Comparison of ENCODE assay signal across 1 cellular context in genomic region chr2:112645396-112646101, GRCh38.
TF ChIP-seq lines count a peak whose summit lies in the region.

A gene with protein sequence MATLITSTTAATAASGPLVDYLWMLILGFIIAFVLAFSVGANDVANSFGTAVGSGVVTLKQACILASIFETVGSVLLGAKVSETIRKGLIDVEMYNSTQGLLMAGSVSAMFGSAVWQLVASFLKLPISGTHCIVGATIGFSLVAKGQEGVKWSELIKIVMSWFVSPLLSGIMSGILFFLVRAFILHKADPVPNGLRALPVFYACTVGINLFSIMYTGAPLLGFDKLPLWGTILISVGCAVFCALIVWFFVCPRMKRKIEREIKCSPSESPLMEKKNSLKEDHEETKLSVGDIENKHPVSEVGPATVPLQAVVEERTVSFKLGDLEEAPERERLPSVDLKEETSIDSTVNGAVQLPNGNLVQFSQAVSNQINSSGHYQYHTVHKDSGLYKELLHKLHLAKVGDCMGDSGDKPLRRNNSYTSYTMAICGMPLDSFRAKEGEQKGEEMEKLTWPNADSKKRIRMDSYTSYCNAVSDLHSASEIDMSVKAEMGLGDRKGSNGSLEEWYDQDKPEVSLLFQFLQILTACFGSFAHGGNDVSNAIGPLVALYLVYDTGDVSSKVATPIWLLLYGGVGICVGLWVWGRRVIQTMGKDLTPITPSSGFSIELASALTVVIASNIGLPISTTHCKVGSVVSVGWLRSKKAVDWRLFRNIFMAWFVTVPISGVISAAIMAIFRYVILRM (plus strand): TSS chr2:112645939. CDS start chr2:112646829, 890 bp downstream.

TF ChIP-seq in K562, 482 proteins besides CTCF, POLR2A, EP300 and RAD21 (continued from another document and continues in another):
- TF ChIP-seq ZNF609 (CRISPR knock-in tag; IDR thresholded peaks at IDR 0.05; ENCODE audit: borderline replicate concordance): no peak
- no peak for TF ChIP-seq E2F8 (IDR thresholded peaks at IDR 0.05; ENCODE audit: low read depth, partially characterized antibody)
- TF ChIP-seq ATF1 (CRISPR knock-in tag; IDR thresholded peaks at IDR 0.05): no peak
- peak; percentile 89 for TF ChIP-seq ATF1 (tag; IDR thresholded peaks at IDR 0.05)
- no peak for TF ChIP-seq MEIS2 (IDR thresholded peaks at IDR 0.05; ENCODE audit: partially characterized antibody)
- TF ChIP-seq, protein P1, sequence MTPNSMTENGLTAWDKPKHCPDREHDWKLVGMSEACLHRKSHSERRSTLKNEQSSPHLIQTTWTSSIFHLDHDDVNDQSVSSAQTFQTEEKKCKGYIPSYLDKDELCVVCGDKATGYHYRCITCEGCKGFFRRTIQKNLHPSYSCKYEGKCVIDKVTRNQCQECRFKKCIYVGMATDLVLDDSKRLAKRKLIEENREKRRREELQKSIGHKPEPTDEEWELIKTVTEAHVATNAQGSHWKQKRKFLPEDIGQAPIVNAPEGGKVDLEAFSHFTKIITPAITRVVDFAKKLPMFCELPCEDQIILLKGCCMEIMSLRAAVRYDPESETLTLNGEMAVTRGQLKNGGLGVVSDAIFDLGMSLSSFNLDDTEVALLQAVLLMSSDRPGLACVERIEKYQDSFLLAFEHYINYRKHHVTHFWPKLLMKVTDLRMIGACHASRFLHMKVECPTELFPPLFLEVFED (CRISPR knock-in tag; conservative IDR thresholded peaks at IDR 0.05): no peak
- TF ChIP-seq ZSCAN32 (CRISPR knock-in tag; IDR thresholded peaks at IDR 0.05): no peak
- TF ChIP-seq, protein P2, sequence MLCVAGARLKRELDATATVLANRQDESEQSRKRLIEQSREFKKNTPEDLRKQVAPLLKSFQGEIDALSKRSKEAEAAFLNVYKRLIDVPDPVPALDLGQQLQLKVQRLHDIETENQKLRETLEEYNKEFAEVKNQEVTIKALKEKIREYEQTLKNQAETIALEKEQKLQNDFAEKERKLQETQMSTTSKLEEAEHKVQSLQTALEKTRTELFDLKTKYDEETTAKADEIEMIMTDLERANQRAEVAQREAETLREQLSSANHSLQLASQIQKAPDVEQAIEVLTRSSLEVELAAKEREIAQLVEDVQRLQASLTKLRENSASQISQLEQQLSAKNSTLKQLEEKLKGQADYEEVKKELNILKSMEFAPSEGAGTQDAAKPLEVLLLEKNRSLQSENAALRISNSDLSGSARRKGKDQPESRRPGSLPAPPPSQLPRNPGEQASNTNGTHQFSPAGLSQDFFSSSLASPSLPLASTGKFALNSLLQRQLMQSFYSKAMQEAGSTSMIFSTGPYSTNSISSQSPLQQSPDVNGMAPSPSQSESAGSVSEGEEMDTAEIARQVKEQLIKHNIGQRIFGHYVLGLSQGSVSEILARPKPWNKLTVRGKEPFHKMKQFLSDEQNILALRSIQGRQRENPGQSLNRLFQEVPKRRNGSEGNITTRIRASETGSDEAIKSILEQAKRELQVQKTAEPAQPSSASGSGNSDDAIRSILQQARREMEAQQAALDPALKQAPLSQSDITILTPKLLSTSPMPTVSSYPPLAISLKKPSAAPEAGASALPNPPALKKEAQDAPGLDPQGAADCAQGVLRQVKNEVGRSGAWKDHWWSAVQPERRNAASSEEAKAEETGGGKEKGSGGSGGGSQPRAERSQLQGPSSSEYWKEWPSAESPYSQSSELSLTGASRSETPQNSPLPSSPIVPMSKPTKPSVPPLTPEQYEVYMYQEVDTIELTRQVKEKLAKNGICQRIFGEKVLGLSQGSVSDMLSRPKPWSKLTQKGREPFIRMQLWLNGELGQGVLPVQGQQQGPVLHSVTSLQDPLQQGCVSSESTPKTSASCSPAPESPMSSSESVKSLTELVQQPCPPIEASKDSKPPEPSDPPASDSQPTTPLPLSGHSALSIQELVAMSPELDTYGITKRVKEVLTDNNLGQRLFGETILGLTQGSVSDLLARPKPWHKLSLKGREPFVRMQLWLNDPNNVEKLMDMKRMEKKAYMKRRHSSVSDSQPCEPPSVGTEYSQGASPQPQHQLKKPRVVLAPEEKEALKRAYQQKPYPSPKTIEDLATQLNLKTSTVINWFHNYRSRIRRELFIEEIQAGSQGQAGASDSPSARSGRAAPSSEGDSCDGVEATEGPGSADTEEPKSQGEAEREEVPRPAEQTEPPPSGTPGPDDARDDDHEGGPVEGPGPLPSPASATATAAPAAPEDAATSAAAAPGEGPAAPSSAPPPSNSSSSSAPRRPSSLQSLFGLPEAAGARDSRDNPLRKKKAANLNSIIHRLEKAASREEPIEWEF (CRISPR knock-in tag; IDR thresholded peaks at IDR 0.05): no peak
- TF ChIP-seq PRDM10 (IDR thresholded peaks at IDR 0.05; ENCODE audit: partially characterized antibody): no peak
- no peak for TF ChIP-seq ZBED1 (IDR thresholded peaks at IDR 0.05)
- TF ChIP-seq HDAC2 (IDR thresholded peaks at IDR 0.05): peak; percentile 86
- no peak for TF ChIP-seq MCM3 (IDR thresholded peaks at IDR 0.05)
- no peak for TF ChIP-seq CBX5 (IDR thresholded peaks at IDR 0.05; ENCODE audit: borderline replicate concordance, low read depth)
- TF ChIP-seq, protein P3, sequence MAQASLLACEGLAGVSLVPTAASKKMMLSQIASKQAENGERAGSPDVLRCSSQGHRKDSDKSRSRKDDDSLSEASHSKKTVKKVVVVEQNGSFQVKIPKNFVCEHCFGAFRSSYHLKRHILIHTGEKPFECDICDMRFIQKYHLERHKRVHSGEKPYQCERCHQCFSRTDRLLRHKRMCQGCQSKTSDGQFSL (CRISPR knock-in tag; IDR thresholded peaks at IDR 0.05): peak; percentile 95
- TF ChIP-seq, protein P3 (tag; IDR thresholded peaks at IDR 0.05): no peak; a peak in 1 of 4 replicates
- TF ChIP-seq HDAC1 (IDR thresholded peaks at IDR 0.05): peak in 1 of 2 experiments; percentile 91; a peak in 2 of 4 replicates
- TF ChIP-seq L3MBTL2 (IDR thresholded peaks at IDR 0.05): peak; percentile 90
- no peak for TF ChIP-seq ZNF239 (CRISPR knock-in tag; IDR thresholded peaks at IDR 0.05)
- peak; percentile 84 for TF ChIP-seq TAF1 (IDR thresholded peaks at IDR 0.05; ENCODE audit: control insufficient read depth, extremely low read depth, insufficient read depth, low read length, severe bottlenecking)
- TF ChIP-seq, protein P4, sequence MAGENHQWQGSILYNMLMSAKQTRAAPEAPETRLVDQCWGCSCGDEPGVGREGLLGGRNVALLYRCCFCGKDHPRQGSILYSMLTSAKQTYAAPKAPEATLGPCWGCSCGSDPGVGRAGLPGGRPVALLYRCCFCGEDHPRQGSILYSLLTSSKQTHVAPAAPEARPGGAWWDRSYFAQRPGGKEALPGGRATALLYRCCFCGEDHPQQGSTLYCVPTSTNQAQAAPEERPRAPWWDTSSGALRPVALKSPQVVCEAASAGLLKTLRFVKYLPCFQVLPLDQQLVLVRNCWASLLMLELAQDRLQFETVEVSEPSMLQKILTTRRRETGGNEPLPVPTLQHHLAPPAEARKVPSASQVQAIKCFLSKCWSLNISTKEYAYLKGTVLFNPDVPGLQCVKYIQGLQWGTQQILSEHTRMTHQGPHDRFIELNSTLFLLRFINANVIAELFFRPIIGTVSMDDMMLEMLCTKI (IDR thresholded peaks at IDR 0.05; ENCODE audit: partially characterized antibody): no peak
- TF ChIP-seq NR4A1 (CRISPR knock-in tag; IDR thresholded peaks at IDR 0.05): peak; percentile 14; the same call in 1 of the 2 replicates
- no peak for TF ChIP-seq NR4A1 (tag; IDR thresholded peaks at IDR 0.05)
- no peak for TF ChIP-seq ADNP (tag; IDR thresholded peaks at IDR 0.05)
- no peak for TF ChIP-seq PHF20 (IDR thresholded peaks at IDR 0.05; ENCODE audit: partially characterized antibody)
- TF ChIP-seq ZNF696 (CRISPR knock-in tag; conservative IDR thresholded peaks at IDR 0.05): no peak
- TF ChIP-seq XRCC4 (IDR thresholded peaks at IDR 0.05; ENCODE audit: extremely low read depth, insufficient read depth, insufficient read length): no peak
- TF ChIP-seq MBD2 (IDR thresholded peaks at IDR 0.05; ENCODE audit: borderline replicate concordance, low read depth): peak; percentile 38; the same call in 1 of the 2 replicates
- no peak for TF ChIP-seq FUS (optimal IDR thresholded peaks at IDR 0.05; ENCODE audit: low read depth, low read length)
- TF ChIP-seq ZNF184 (CRISPR knock-in tag; IDR thresholded peaks at IDR 0.05): no peak
- TF ChIP-seq FOXK1 (CRISPR knock-in tag; IDR thresholded peaks at IDR 0.05; ENCODE audit: borderline replicate concordance): peak; percentile 65; the same call in 1 of the 2 replicates
- TF ChIP-seq MTA1 (IDR thresholded peaks at IDR 0.05; ENCODE audit: borderline replicate concordance): no peak
- TF ChIP-seq ILK (tag; IDR thresholded peaks at IDR 0.05; ENCODE audit: borderline replicate concordance, low read depth): no peak
- peak; percentile 57; the same call in 1 of the 2 replicates for TF ChIP-seq NR2C1 (IDR thresholded peaks at IDR 0.05)
- TF ChIP-seq NR2C1 (tag; IDR thresholded peaks at IDR 0.05): peak; percentile 77
- TF ChIP-seq RB1 (IDR thresholded peaks at IDR 0.05; ENCODE audit: low read depth): peak; percentile 3; the same call in 1 of the 2 replicates
- no peak for TF ChIP-seq XRCC3 (IDR thresholded peaks at IDR 0.05)
- TF ChIP-seq ELF4 (CRISPR knock-in tag; IDR thresholded peaks at IDR 0.05): no peak
- no peak for TF ChIP-seq RBM14 (IDR thresholded peaks at IDR 0.05; ENCODE audit: borderline replicate concordance, insufficient read depth, low read depth, low read length)
